10 cellular contexts compared by ENCODE assay signal in the genomic region with DNA sequence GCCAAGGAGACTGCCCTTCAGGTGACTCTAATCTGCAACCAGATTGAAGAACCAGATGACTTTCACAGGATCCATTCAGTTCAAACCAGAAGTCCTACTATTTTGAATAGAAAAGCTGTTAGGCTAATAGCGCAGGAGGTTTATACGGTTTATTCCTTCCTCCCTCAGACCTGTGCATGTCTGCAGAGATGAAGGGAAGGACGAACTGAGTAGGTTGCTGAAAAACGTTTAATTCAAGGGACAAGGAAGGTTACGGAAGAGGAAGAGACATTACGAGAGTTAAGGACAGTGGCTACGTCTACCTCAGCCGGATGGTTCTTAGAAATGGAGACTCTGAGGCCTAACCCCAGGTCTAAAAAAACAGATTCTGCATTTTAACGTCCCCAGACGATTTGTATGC. TPM values are rescaled to one million over a fixed set of nuclear protein-coding genes. Genes with fewer than 3 reads are reported as not detected.
DNase-seq lines count a peak whose midpoint lies in the region; ATAC-seq and TF ChIP-seq lines count a peak whose summit lies in the region.
"Had no signal": no experiment of that assay in that cellular context is flagged by ENCODE, and none has a peak within 500 bp of the region (broad histone marks: within the 10 kb centered on the region; RNA-seq: fewer than 3 reads in every experiment).

No MANE protein-coding gene starts in this region.

- ATAC-seq in GM18520 (IDR thresholded peaks at IDR 0.05; ENCODE audit: unreplicated experiment) (no peak), HG03565 (IDR thresholded peaks at IDR 0.05; ENCODE audit: unreplicated experiment) (no peak)
- ATAC-seq: natural killer cell had no signal

- no peak overlapping the region for H3K4me3 Mint-ChIP-seq in MCF 10A (ENCODE audit: unreplicated experiment)
- H3K4me3 Mint-ChIP-seq: natural killer cell had no signal

- BruUV-seq in MCF 10A (replicated peaks; lab: Mats Ljungman, UMichigan): TSS peak; percentile 87

- intact Hi-C loops in MCF 10A (cut with micrococcal nuclease): no loop called here

- TF ChIP-seq CTCF in BJ (IDR thresholded peaks at IDR 0.05; ENCODE audit: insufficient read depth, low read depth, low read length) (no peak), MCF 10A (IDR thresholded peaks at IDR 0.05; ENCODE audit: unreplicated experiment) (no peak)

- H3K27me3 ChIP-seq in BJ (ENCODE audit: control insufficient read depth, insufficient read depth, low read length) (no peaks in the 10 kb centered on the region), mucosa of stomach (ENCODE audit: control insufficient read depth, insufficient read depth, low read length) (no peaks in the 10 kb centered on the region)
- H3K27me3 ChIP-seq: ascending aorta had no signal

- no peak overlapping the region for H3K27ac Mint-ChIP-seq in MCF 10A (ENCODE audit: low read depth, unreplicated experiment)
- H3K27ac Mint-ChIP-seq: natural killer cell had no signal

- H3K4me1 Mint-ChIP-seq in MCF 10A (ENCODE audit: insufficient read depth, unreplicated experiment): peaks cover 27% of the 10 kb centered on the region

- in situ Hi-C loops in KBM-7 (cut with MboI; ENCODE audit: low pct_unique_long_range_greater_than_20kb, low sequenced_read_pairs): no loop called here

- peaks cover 33% of the 10 kb centered on the region for H3K36me3 Mint-ChIP-seq in MCF 10A (ENCODE audit: insufficient read depth, unreplicated experiment)
- H3K36me3 Mint-ChIP-seq: natural killer cell had no signal

- peaks cover 7% of the 10 kb centered on the region for H3K4me1 ChIP-seq in mucosa of stomach (ENCODE audit: control insufficient read depth, insufficient read depth, low read length)

- H3K9ac ChIP-seq in mucosa of stomach (ENCODE audit: low read length): peak overlapping the region; percentile 57

- POLR2A ChIA-PET in BJ (lab: Charles Lee): no interaction called here
- POLR2A ChIA-PET in MCF 10A (lab: Yijun Ruan, JAX): interaction anchor here (0.6 to 6.8 kb wide), 6 partner anchors 9 to 78 kb away, joined by 4 to 100 read pairs (median 4); a partner anchor contains a TSS

- H3K4me3 ChIP-seq in BJ (ENCODE audit: low read depth, low read length): peak overlapping the region; percentile 87
- peak overlapping the region; percentile 77 for H3K4me3 ChIP-seq in mucosa of stomach (ENCODE audit: low read length)

- CTCF ChIA-PET in BJ (lab: Yijun Ruan, JAX) (no interaction called here), MCF 10A (lab: Yijun Ruan, JAX) (interaction anchor here (0.6 to 3.0 kb wide), 7 partner anchors 17 to 671 kb away, joined by 3 to 30 read pairs (median 4); a partner anchor contains a TSS)

- no peaks in the 10 kb centered on the region for H3K9me3 ChIP-seq in mucosa of stomach (ENCODE audit: control insufficient read depth, low read length)
- H3K9me3 ChIP-seq: ascending aorta had no signal

- H3K27me3 Mint-ChIP-seq in MCF 10A (ENCODE audit: insufficient read depth, unreplicated experiment): no peaks in the 10 kb centered on the region

- peaks cover 5% of the 10 kb centered on the region for H3K36me3 ChIP-seq in BJ (ENCODE audit: control insufficient read depth, insufficient read depth, low read length)
- H3K36me3 ChIP-seq in mucosa of stomach (ENCODE audit: control insufficient read depth, insufficient read depth, low read length): no peaks in the 10 kb centered on the region

- no peaks in the 10 kb centered on the region for H3K9me3 Mint-ChIP-seq in MCF 10A (ENCODE audit: unreplicated experiment)
- H3K9me3 Mint-ChIP-seq: natural killer cell had no signal

- DNase-seq in BJ (ENCODE audit: low read depth) (no peak), KBM-7 (peak; percentile 33), MCF 10A (ENCODE audit: unreplicated experiment) (no peak), iPS-NIHi7 (ENCODE audit: extremely low spot score) (no peak), SK-N-DZ (ENCODE audit: low spot score) (no peak)
- DNase-seq: natural killer cell had no signal

RNA-seq across cellular contexts. Expression of a gene that starts 1.0 kb away (rescaled TPM):
- 40.4 and 46.4 TPM in 2 replicates for polyA plus RNA-seq in BJ (2011; rRNA removed)
- polyA minus RNA-seq in BJ (2011; rRNA and poly(A)+ RNA removed): 20.1 and 23.6 TPM in 2 replicates
- 65.8 and 75.3 TPM in 2 replicates for total RNA-seq in MCF 10A (2022)
- 157 and 162 TPM in 2 replicates for polyA plus RNA-seq in SK-N-DZ (2014; cell fraction: cytosol; rRNA removed)
- 74.6 and 82.9 TPM in 2 replicates for polyA plus RNA-seq in SK-N-DZ (2014; cell fraction: nucleus; rRNA removed)
- total RNA-seq: ascending aorta had no signal

RNA-seq across cellular contexts. Expression of a gene that starts 1.4 kb away (rescaled TPM):
- polyA plus RNA-seq in BJ (2011; rRNA removed): 59.5 and 70.9 TPM in 2 replicates
- polyA minus RNA-seq in BJ (2011; rRNA and poly(A)+ RNA removed): 38.8 and 77.0 TPM in 2 replicates
- total RNA-seq in MCF 10A (2022): 30.1 and 35.1 TPM in 2 replicates
- 68.8 and 79.9 TPM in 2 replicates for polyA plus RNA-seq in SK-N-DZ (2014; cell fraction: cytosol; rRNA removed)
- 55.4 and 75.0 TPM in 2 replicates for polyA plus RNA-seq in SK-N-DZ (2014; cell fraction: nucleus; rRNA removed)

RNA-seq across cellular contexts. Expression of a gene that starts 21.0 kb away (rescaled TPM):
- polyA plus RNA-seq in BJ (2011; rRNA removed): 0.50 and 0.63 TPM in 2 replicates
- 0.51 and 0.57 TPM in 2 replicates for polyA minus RNA-seq in BJ (2011; rRNA and poly(A)+ RNA removed)
- not detected in 2 replicates for total RNA-seq in MCF 10A (2022)
- not detected in 2 replicates for polyA plus RNA-seq in SK-N-DZ (2014; cell fraction: cytosol; rRNA removed)
- polyA plus RNA-seq in SK-N-DZ (2014; cell fraction: nucleus; rRNA removed): not detected in 2 replicates

RNA-seq across cellular contexts. Expression of a gene that starts 32.3 kb away (rescaled TPM):
- 40.7 and 50.5 TPM in 2 replicates for polyA plus RNA-seq in BJ (2011; rRNA removed)
- 13.3 and 17.5 TPM in 2 replicates for polyA minus RNA-seq in BJ (2011; rRNA and poly(A)+ RNA removed)
- 37.7 and 38.2 TPM in 2 replicates for total RNA-seq in MCF 10A (2022)
- polyA plus RNA-seq in SK-N-DZ (2014; cell fraction: cytosol; rRNA removed): 93.7 and 94.7 TPM in 2 replicates
- 22.3 and 28.6 TPM in 2 replicates for polyA plus RNA-seq in SK-N-DZ (2014; cell fraction: nucleus; rRNA removed)
